16 cellular contexts compared by ENCODE assay signal in genomic region chr15:69790632-69791031, GRCh38.
DNase-seq lines count a peak whose midpoint lies in the region; ATAC-seq and TF ChIP-seq lines count a peak whose summit lies in the region.
"Had no signal": no experiment of that assay in that cellular context is flagged by ENCODE, and none has a peak within 500 bp of the region (broad histone marks: within the 10 kb centered on the region; RNA-seq: fewer than 3 reads in every experiment).

No MANE protein-coding gene starts in this region.

- no peak overlapping the region for H3K27ac Mint-ChIP-seq in WTC11
- H3K27ac Mint-ChIP-seq: CD4-positive, CD25-positive, alpha-beta regulatory T cell; CD8-positive, alpha-beta memory T cell had no signal

- no peak overlapping the region for H3K4me2 ChIP-seq in SK-N-SH

- H3K4me3 ChIP-seq in HEK293 (ENCODE audit: low read depth, low read length) = no peak overlapping the region
- H3K4me3 ChIP-seq in gastrocnemius medialis = no peak overlapping the region
- H3K4me3 ChIP-seq in SK-N-SH (ENCODE audit: low read depth in 2 of 2, low read length in 1 of 2) = no peak overlapping the region
- H3K4me3 ChIP-seq: GM23248, HAP-1 had no signal

- ATAC-seq in gastrocnemius medialis = peak; percentile 91
- no peak for ATAC-seq in WTC11
- ATAC-seq in HG03460 (IDR thresholded peaks at IDR 0.05; ENCODE audit: unreplicated experiment) = no peak
- ATAC-seq in HG03095 (IDR thresholded peaks at IDR 0.05; ENCODE audit: unreplicated experiment) = no peak

- intact Hi-C loops in gastrocnemius medialis (cut with DNase I; ENCODE audit: low total_unique reads) = loop anchor here (1.0 to 5.0 kb wide), 6 partner anchors 20 to 972 kb away; partner anchors contain the start of genes RPLP1, TLE3 and UACA

- H3K9ac ChIP-seq in SK-N-SH = no peak overlapping the region
- H3K9ac ChIP-seq: GM23248 had no signal

- no peak for TF ChIP-seq RAD21 in SK-N-SH (IDR thresholded peaks at IDR 0.05; ENCODE audit: low read length)

- H3K9me3 ChIP-seq in HEK293 (ENCODE audit: control insufficient read depth, insufficient read depth, low read depth, low read length) = no peaks in the 10 kb centered on the region
- no peaks in the 10 kb centered on the region for H3K9me3 ChIP-seq in gastrocnemius medialis
- no peaks in the 10 kb centered on the region for H3K9me3 ChIP-seq in SK-N-SH
- H3K9me3 ChIP-seq: BE2C, HAP-1 had no signal

- H3K4me1 Mint-ChIP-seq in WTC11 = peaks cover 10% of the 10 kb centered on the region
- H3K4me1 Mint-ChIP-seq: CD4-positive, CD25-positive, alpha-beta regulatory T cell; CD8-positive, alpha-beta memory T cell had no signal

- POLR2A ChIA-PET in HEK293 (lab: Yijun Ruan, JAX) (no interaction called here), WTC11 (lab: Charles Lee) (no interaction called here), SK-N-SH (lab: Yijun Ruan, JAX) (no interaction called here)

- no peak for TF ChIP-seq EP300 in SK-N-SH (IDR thresholded peaks at IDR 0.05; ENCODE audit: borderline replicate concordance in 1 of 2, low read depth in 1 of 2, low read length in 1 of 2)

- H3K9me2 ChIP-seq in SK-N-SH = no peaks in the 10 kb centered on the region

- H3F3A ChIP-seq in SK-N-SH (replicated peaks; ENCODE audit: insufficient read depth) = no peaks in the 10 kb centered on the region

- peaks cover 8% of the 10 kb centered on the region for H3K9me3 Mint-ChIP-seq in WTC11

- WGBS in SK-N-SH (ENCODE audit: low lambda C conversion rate) = 91% methylated on average over 9 of the region's 12 CpGs

- in situ Hi-C loops in gastrocnemius medialis (cut with MboI; ENCODE audit: low sequenced_read_pairs in 4 of 4) = no loop called here

- H2AFZ ChIP-seq in SK-N-SH (ENCODE audit: low read depth) = no peak overlapping the region
- H2AFZ ChIP-seq: GM23248 had no signal

- H3K27me3 ChIP-seq in gastrocnemius medialis = no peaks in the 10 kb centered on the region
- no peaks in the 10 kb centered on the region for H3K27me3 ChIP-seq in SK-N-SH (ENCODE audit: insufficient read depth)
- H3K27me3 ChIP-seq: BE2C had no signal

- CTCF ChIA-PET in HEK293 (lab: Yijun Ruan, JAX) (no interaction called here), WTC11 (lab: Charles Lee) (no interaction called here), SK-N-SH (lab: Yijun Ruan, JAX) (interaction anchor here (0.9 kb wide), 1 partner anchor 62 kb away, joined by 4 read pairs; no protein-coding TSS in a partner anchor)

- H3K36me3 Mint-ChIP-seq in WTC11 = no peaks in the 10 kb centered on the region
- H3K36me3 Mint-ChIP-seq: CD4-positive, CD25-positive, alpha-beta regulatory T cell had no signal

- no peaks in the 10 kb centered on the region; the same call in 1 of the 2 replicates for H3K27me3 Mint-ChIP-seq in WTC11 (ENCODE audit: low read depth)

- DNase-seq in D341Med (ENCODE audit: low spot score) (peak; percentile 12), myocyte (ENCODE audit: low read depth) (peak; percentile 22), gastrocnemius medialis (peak; percentile 90 to 95), WTC11 (ENCODE audit: low spot score) (no peak), SK-N-SH (no peak)
- DNase-seq: ACHN; BE2C; C1 segment of cervical spinal cord; CD4-positive, CD25-positive, alpha-beta regulatory T cell; CD8-positive, alpha-beta memory T cell; COR-L47; GM23248 had no signal

- H3K79me2 ChIP-seq in SK-N-SH (ENCODE audit: insufficient read depth) = no peaks in the 10 kb centered on the region

- no peaks in the 10 kb centered on the region for H3K4me1 ChIP-seq in HEK293 (ENCODE audit: control insufficient read depth, insufficient read depth, low read length)
- H3K4me1 ChIP-seq in gastrocnemius medialis = peaks cover 27 to 32% of the 10 kb centered on the region in 2 donors
- H3K4me1 ChIP-seq in SK-N-SH (ENCODE audit: control insufficient read depth in 1 of 2, insufficient read depth in 2 of 2, low read depth in 1 of 2, low read length in 1 of 2) = peaks cover 0 to 3% of the 10 kb centered on the region in 2 experiments; a peak in 2 of 4 replicates
- H3K4me1 ChIP-seq: BE2C, HAP-1 had no signal

- no peak overlapping the region for H3K27ac ChIP-seq in HEK293 (ENCODE audit: extremely low read depth, low read depth, low read length)
- peak overlapping the region; percentile 74 to 82 (median 78) for H3K27ac ChIP-seq in gastrocnemius medialis
- H3K27ac ChIP-seq in SK-N-SH (ENCODE audit: low read depth in 2 of 2, low read length in 1 of 2) = no peak overlapping the region
- H3K27ac ChIP-seq: GM23248 had no signal

- H3K36me3 ChIP-seq in HEK293 (ENCODE audit: control insufficient read depth in 2 of 2, insufficient read depth in 1 of 2, low read length in 2 of 2) = no peaks in the 10 kb centered on the region
- H3K36me3 ChIP-seq in gastrocnemius medialis = no peaks in the 10 kb centered on the region
- no peaks in the 10 kb centered on the region for H3K36me3 ChIP-seq in SK-N-SH (replicated peaks in 1 of 2; ENCODE audit: control insufficient read depth in 1 of 2, insufficient read depth in 2 of 2, low read length in 1 of 2)
- H3K36me3 ChIP-seq: BE2C, HAP-1 had no signal

- H3K4me3 Mint-ChIP-seq in WTC11 = no peak overlapping the region
- H3K4me3 Mint-ChIP-seq: CD4-positive, CD25-positive, alpha-beta regulatory T cell; CD8-positive, alpha-beta memory T cell had no signal

- no peak for TF ChIP-seq POLR2A in gastrocnemius medialis (IDR thresholded peaks at IDR 0.05)

- TF ChIP-seq CTCF in HEK293 (tag by site-specific recombination; IDR thresholded peaks at IDR 0.05) = no peak
- TF ChIP-seq CTCF in gastrocnemius medialis (IDR thresholded peaks at IDR 0.05 in 4 of 5, conservative IDR thresholded peaks at IDR 0.05 in 1 of 5) = no peak
- no peak for TF ChIP-seq CTCF in WTC11 (IDR thresholded peaks at IDR 0.05)
- TF ChIP-seq CTCF in SK-N-SH (IDR thresholded peaks at IDR 0.05) = no peak

- no peaks in the 10 kb centered on the region for H4K20me1 ChIP-seq in SK-N-SH (ENCODE audit: insufficient read depth)

TF ChIP-seq in HEK293, 187 proteins besides CTCF, POLR2A, EP300 and RAD21:
- TF ChIP-seq ZNF211 (tag by site-specific recombination; IDR thresholded peaks at IDR 0.05; ENCODE audit: low read depth) = no peak
- TF ChIP-seq SCRT2 (tag by site-specific recombination; IDR thresholded peaks at IDR 0.05) = peak; percentile 84
- TF ChIP-seq SCRT1 (tag by site-specific recombination; IDR thresholded peaks at IDR 0.05; ENCODE audit: borderline replicate concordance) = peak; percentile 39; the same call in 1 of the 2 replicates

TF ChIP-seq in WTC11, 78 proteins besides CTCF, POLR2A, EP300 and RAD21:
- TF ChIP-seq PRRX2 (CRISPR knock-in tag; IDR thresholded peaks at IDR 0.05) = no peak
- no peak for TF ChIP-seq ZNF425 (CRISPR knock-in tag; conservative IDR thresholded peaks at IDR 0.05)
- no peak for TF ChIP-seq TEAD1 (CRISPR knock-in tag; IDR thresholded peaks at IDR 0.05)
- no peak for TF ChIP-seq ZNF219 (CRISPR knock-in tag; IDR thresholded peaks at IDR 0.05; ENCODE audit: borderline replicate concordance)

TF ChIP-seq in SK-N-SH, 30 proteins besides CTCF, POLR2A, EP300 and RAD21:
- TF ChIP-seq EZH2phosphoT487 (IDR thresholded peaks at IDR 0.05; ENCODE audit: borderline replicate concordance, low read depth) (no peak), FOXJ3 (CRISPR knock-in tag; IDR thresholded peaks at IDR 0.05) (no peak), IRF3 (IDR thresholded peaks at IDR 0.05; ENCODE audit: low read depth, low read length) (no peak), YY1 (IDR thresholded peaks at IDR 0.05; ENCODE audit: low read depth) (no peak)
TF ChIP-seq in SK-N-SH: peak in this region for 0.

Comparison
In these comparisons a context has a peak if more than half of its experiments do, and no peak if none do; other contexts are left out.
1. DNase-seq: peak in D341Med (single experiment), myocyte (single experiment) and gastrocnemius medialis (2 of 2); none in WTC11 (single experiment) and SK-N-SH (single experiment).
2. H3K27ac ChIP-seq: peak in gastrocnemius medialis (4 of 4); none in HEK293 (single experiment) and SK-N-SH (0 of 2).
3. ATAC-seq: peak in gastrocnemius medialis (2 of 2); none in WTC11 (single experiment), HG03460 (single experiment) and HG03095 (single experiment).